ENCODE assay signal across 8 cellular contexts in genomic region chr15:65044218-65044617, GRCh38. TPM values are rescaled to one million over a fixed set of nuclear protein-coding genes. Genes with fewer than 3 reads are reported as not detected.
DNase-seq lines count a peak whose midpoint lies in the region; ATAC-seq, FAIRE-seq and TF ChIP-seq lines count a peak whose summit lies in the region.
"Not testable (repeated sequence)": the region's sequence is repeated elsewhere in the genome, so short reads cannot be mapped to it uniquely, and the experiment has no call there.
"Had no signal": no experiment of that assay in that cellular context is flagged by ENCODE, and none has a peak within 500 bp of the region (broad histone marks: within the 10 kb centered on the region; RNA-seq: fewer than 3 reads in every experiment).

No MANE protein-coding gene starts in this region.

- not testable (repeated sequence) for TF ChIP-seq POLR2A in A549 (IDR thresholded peaks at IDR 0.05; ENCODE audit: low read length)

- not testable (repeated sequence) for H3K36me3 ChIP-seq in GM23248 (ENCODE audit: low read depth); adipocyte (ENCODE audit: control insufficient read depth, insufficient read depth, low read length, severe bottlenecking)

- DNase-seq in A549 (ENCODE audit: low read depth in 1 of 2, low spot score in 1 of 2), result peak in 1 of 2 experiments; percentile 75
- peak; percentile 93 for DNase-seq in GM23248
- DNase-seq in NCI-H226, result peak; percentile 59
- DNase-seq in adipocyte (ENCODE audit: low read depth), result peak; percentile 43
- peak; percentile 77 to 90 for DNase-seq in foreskin fibroblast

- H3K4me2 ChIP-seq in A549, result peak overlapping the region; percentile 83
- H3K4me2 ChIP-seq in GM23248 (ENCODE audit: unreplicated experiment), result not testable (repeated sequence)

- H3K9me3 Mint-ChIP-seq in nephron, result not testable (repeated sequence)

- H3K4me1 ChIP-seq in A549 (peaks cover 39% of the 10 kb centered on the region), GM23248 (ENCODE audit: insufficient read depth) (peaks cover 25% of the 10 kb centered on the region)
- H3K4me1 ChIP-seq in adipocyte (ENCODE audit: control insufficient read depth, insufficient read depth, low read length), result not testable (repeated sequence)

- in situ Hi-C loops in GM23248 (cut with MboI), result not testable (repeated sequence)

- not testable (repeated sequence) for H3K9me3 ChIP-seq in A549; GM23248 (ENCODE audit: low read depth); adipocyte (ENCODE audit: control insufficient read depth, low read length)

- TF ChIP-seq CTCF in A549 (IDR thresholded peaks at IDR 0.05); foreskin fibroblast (IDR thresholded peaks at IDR 0.05; ENCODE audit: low read depth, low read length); nephron (IDR thresholded peaks at IDR 0.05; ENCODE audit: unreplicated experiment in 3 of 3): not testable (repeated sequence)

- not testable (repeated sequence) for H3K27me3 Mint-ChIP-seq in nephron (ENCODE audit: low read depth)

- H3K27me3 ChIP-seq in GM23248 (replicated peaks; ENCODE audit: insufficient read depth); adipocyte (replicated peaks; ENCODE audit: control insufficient read depth, insufficient read depth, low read length): not testable (repeated sequence)

- peak overlapping the region; percentile 20; the same call in 1 of the 3 replicates for H3K4me3 ChIP-seq in A549
- not testable (repeated sequence) for H3K4me3 ChIP-seq in GM23248; adipocyte (ENCODE audit: low read length); foreskin fibroblast (ENCODE audit: low read depth in 1 of 2, low read length in 2 of 2)

- H3K9me2 ChIP-seq in GM23248 (ENCODE audit: insufficient read depth), result not testable (repeated sequence)

- not testable (repeated sequence) for H3K79me2 ChIP-seq in GM23248 (ENCODE audit: insufficient read depth)

- not testable (repeated sequence) for TF ChIP-seq EP300 in A549 (IDR thresholded peaks at IDR 0.05)

- not testable (repeated sequence) for H3K36me3 Mint-ChIP-seq in nephron (ENCODE audit: low read depth)

- not testable (repeated sequence) for FAIRE-seq in A549 (lab: Jason Lieb, UNC)

- peaks cover 33% of the 10 kb centered on the region for H3K4me1 Mint-ChIP-seq in nephron

- not testable (repeated sequence) for TF ChIP-seq RAD21 in A549 (conservative IDR thresholded peaks at IDR 0.05 in 1 of 2, IDR thresholded peaks at IDR 0.05 in 1 of 2)

- not testable (repeated sequence) for H3K9ac ChIP-seq in GM23248; adipocyte (ENCODE audit: low read length)

- H2AFZ ChIP-seq in GM23248, result not testable (repeated sequence)

- peak overlapping the region in 1 of 3 experiments; percentile 58 for H3K4me3 Mint-ChIP-seq in nephron

- CTCF ChIA-PET in A549 (lab: Yijun Ruan, JAX), result interaction anchor here (2.4 to 33.7 kb wide), 5 partner anchors 9 to 253 kb away, joined by 8 to 1280 read pairs (median 76); partner anchors contain the start of genes KBTBD13 and RASL12

- ATAC-seq in A549, result peak; percentile 60 to 82; a peak in 5 of 6 replicates

- peak overlapping the region; percentile 70 to 95 (median 92) for H3K27ac Mint-ChIP-seq in nephron

- not testable (repeated sequence) for H4K20me1 ChIP-seq in GM23248 (ENCODE audit: insufficient read depth)

- peaks cover 21% of the 10 kb centered on the region; the same call in 1 of the 2 replicates for H3F3A ChIP-seq in GM23248 (ENCODE audit: insufficient read depth)

- H3K27ac ChIP-seq in A549, result peak overlapping the region; percentile 78 to 82
- peak overlapping the region; percentile 44; the same call in 1 of the 2 replicates for H3K27ac ChIP-seq in GM23248

- WGBS in A549 (ENCODE audit: missing lambda C conversion rate), result 19% methylated on average over 5 of the region's 5 CpGs
- 5 to 7% methylated on average over 5 of the region's 5 CpGs for WGBS in GM23248 (ENCODE audit: low coverage in 1 of 2, low lambda C conversion rate in 2 of 2, missing lambda C conversion rate in 2 of 2), 2 experiments

- POLR2A ChIA-PET in A549 (lab: Yijun Ruan, JAX), result not testable (repeated sequence)

TF ChIP-seq in A549, 52 proteins besides CTCF, POLR2A, EP300 and RAD21:
- not testable (repeated sequence) for TF ChIP-seq FOSL2 (IDR thresholded peaks at IDR 0.05)
- peak; percentile 39; the same call in 1 of the 2 replicates for TF ChIP-seq FOSL2 (CRISPR knock-in tag; IDR thresholded peaks at IDR 0.05)
- TF ChIP-seq USF2 (IDR thresholded peaks at IDR 0.05), result peak; percentile 58
- TF ChIP-seq MAX (IDR thresholded peaks at IDR 0.05), result peak; percentile 38; the same call in 1 of the 2 replicates

RNA-seq across cellular contexts. Expression of gene SLC51B, which starts 1.0 kb away (rescaled TPM):
- 16.1 and 17.9 TPM in 2 replicates for polyA plus RNA-seq in A549 (2011; rRNA removed)
- polyA plus RNA-seq in A549 (2012; cell fraction: cytosol; rRNA removed), result 4.2 and 4.9 TPM in 2 replicates
- polyA plus RNA-seq in A549 (2012; cell fraction: nucleus; rRNA removed), result 1.7 and 2.4 TPM in 2 replicates
- polyA plus RNA-seq in A549 (2017; fragmentation: RNase III; extraction: RNeasy Plus Mini Kit Qiagen cat#74134 plus additional on column Dnase treatment), result 8.6 to 12.2 TPM (median 8.6 TPM) in 3 replicates
- 2.9 and 3.1 TPM in 2 replicates for polyA minus RNA-seq in A549 (2011; rRNA and poly(A)+ RNA removed)
- total RNA-seq in GM23248 (2014; rRNA removed; shearing (Covaris generic)), result not detected in 2 replicates
- polyA plus RNA-seq in GM23248 (2016; fragmentation: Nextera tagmentation; extraction: Ambion mirVana), result not detected in 2 replicates
- total RNA-seq: gastroesophageal sphincter had no signal

RNA-seq across cellular contexts. Expression of gene MTFMT, which starts 14.8 kb away (rescaled TPM):
- polyA plus RNA-seq in A549 (2011; rRNA removed), result 23.4 and 25.2 TPM in 2 replicates
- 13.2 and 14.6 TPM in 2 replicates for polyA plus RNA-seq in A549 (2012; cell fraction: cytosol; rRNA removed)
- polyA plus RNA-seq in A549 (2012; cell fraction: nucleus; rRNA removed), result 6.8 and 8.6 TPM in 2 replicates
- 19.2 to 21.4 TPM (median 20.8 TPM) in 3 replicates for polyA plus RNA-seq in A549 (2017; fragmentation: RNase III; extraction: RNeasy Plus Mini Kit Qiagen cat#74134 plus additional on column Dnase treatment)
- polyA minus RNA-seq in A549 (2011; rRNA and poly(A)+ RNA removed), result 8.7 and 10.4 TPM in 2 replicates
- 25.3 and 26.4 TPM in 2 replicates for total RNA-seq in GM23248 (2014; rRNA removed; shearing (Covaris generic))
- polyA plus RNA-seq in GM23248 (2016; fragmentation: Nextera tagmentation; extraction: Ambion mirVana), result 22.2 and 23.8 TPM in 2 replicates

RNA-seq across cellular contexts. Expression of gene RASL12, which starts 23.6 kb away (rescaled TPM):
- polyA plus RNA-seq in A549 (2011; rRNA removed) (0.08 and 0.28 TPM in 2 replicates), A549 (2017; fragmentation: RNase III; extraction: RNeasy Plus Mini Kit Qiagen cat#74134 plus additional on column Dnase treatment) (0.12 to 0.34 TPM (median 0.18 TPM) in 3 replicates), GM23248 (2016; fragmentation: Nextera tagmentation; extraction: Ambion mirVana) (not detected in 2 replicates)
- polyA plus RNA-seq in A549 (2012; cell fraction: cytosol; rRNA removed), result 0.11 and 0.21 TPM in 2 replicates
- 0.16 and 0.17 TPM in 2 replicates for polyA plus RNA-seq in A549 (2012; cell fraction: nucleus; rRNA removed)
- 0.19 and 0.29 TPM in 2 replicates for polyA minus RNA-seq in A549 (2011; rRNA and poly(A)+ RNA removed)
- not detected in 2 replicates for total RNA-seq in GM23248 (2014; rRNA removed; shearing (Covaris generic))
- total RNA-seq: SK-MEL-5 had no signal

RNA-seq across cellular contexts. Expression of gene KBTBD13, which starts 32.3 kb away (rescaled TPM):
- polyA plus RNA-seq in A549 (2011; rRNA removed) (not detected in 2 replicates), A549 (2017; fragmentation: RNase III; extraction: RNeasy Plus Mini Kit Qiagen cat#74134 plus additional on column Dnase treatment) (not detected in 3 replicates), GM23248 (2016; fragmentation: Nextera tagmentation; extraction: Ambion mirVana) (not detected in 2 replicates)
- polyA plus RNA-seq in A549 (2012; cell fraction: cytosol; rRNA removed), result not detected in 2 replicates
- not detected in 2 replicates for polyA plus RNA-seq in A549 (2012; cell fraction: nucleus; rRNA removed)
- polyA minus RNA-seq in A549 (2011; rRNA and poly(A)+ RNA removed), result not detected in 2 replicates
- not detected in 2 replicates for total RNA-seq in GM23248 (2014; rRNA removed; shearing (Covaris generic))
- total RNA-seq: gastroesophageal sphincter, SK-MEL-5 had no signal

RNA-seq across cellular contexts. Expression of gene SPG21, which starts 54.5 kb away (rescaled TPM):
- polyA plus RNA-seq in A549 (2011; rRNA removed), result 146 and 155 TPM in 2 replicates
- 84.5 and 89.8 TPM in 2 replicates for polyA plus RNA-seq in A549 (2012; cell fraction: cytosol; rRNA removed)
- polyA plus RNA-seq in A549 (2012; cell fraction: nucleus; rRNA removed), result 39.9 and 74.5 TPM in 2 replicates
- polyA plus RNA-seq in A549 (2017; fragmentation: RNase III; extraction: RNeasy Plus Mini Kit Qiagen cat#74134 plus additional on column Dnase treatment), result 111 to 117 TPM (median 113 TPM) in 3 replicates
- 72.7 and 74.9 TPM in 2 replicates for polyA minus RNA-seq in A549 (2011; rRNA and poly(A)+ RNA removed)
- total RNA-seq in GM23248 (2014; rRNA removed; shearing (Covaris generic)), result 66.3 and 78.4 TPM in 2 replicates
- 106 and 107 TPM in 2 replicates for polyA plus RNA-seq in GM23248 (2016; fragmentation: Nextera tagmentation; extraction: Ambion mirVana)
